21 cellular contexts compared by ENCODE assay signal in the genomic region with DNA sequence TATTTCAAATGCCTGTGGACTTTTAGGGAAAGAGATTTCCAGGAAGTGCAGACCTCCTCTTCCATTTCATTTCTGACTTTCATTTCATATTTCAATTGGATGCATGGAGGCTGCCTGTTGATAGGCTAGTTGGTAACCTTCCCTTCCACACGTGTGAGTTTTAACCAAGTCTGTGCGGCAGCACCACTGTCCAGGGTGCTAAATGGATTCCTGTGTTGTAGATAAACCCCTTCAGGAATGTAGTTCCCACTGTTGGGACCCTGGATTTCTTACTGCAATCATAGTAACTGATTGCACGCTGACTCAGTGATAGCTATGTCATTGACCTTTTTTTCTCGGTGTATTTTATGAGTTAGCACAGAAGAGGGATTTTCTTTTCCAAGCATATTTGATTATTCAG. TPM values are rescaled to one million over a fixed set of nuclear protein-coding genes. Genes with fewer than 3 reads are reported as not detected.
A peak's percentile ranks its signal among the peaks of the same experiment; 100 is the strongest.
DNase-seq lines count a peak whose midpoint lies in the region; TF ChIP-seq lines count a peak whose summit lies in the region.
"Had no signal": no experiment of that assay in that cellular context is flagged by ENCODE, and none has a peak within 500 bp of the region (broad histone marks: within the 10 kb centered on the region; RNA-seq: fewer than 3 reads in every experiment).

No MANE protein-coding gene starts in this region.

- no peak overlapping the region for H3K23ac ChIP-seq in mesenchymal stem cell (ENCODE audit: low read length in 2 of 2)

- no peak overlapping the region for H2BK5ac ChIP-seq in mesenchymal stem cell (ENCODE audit: low read depth, low read length, poor library complexity, severe bottlenecking)

- 85 to 100% methylated on average over 2 to 4 of the region's 4 CpGs for WGBS in endodermal cell (ENCODE audit: insufficient coverage in 1 of 2, insufficient read length in 1 of 2), 2 experiments
- 51% methylated on average over 4 of the region's 4 CpGs for WGBS in mesenchymal stem cell

- no peak overlapping the region for H3K14ac ChIP-seq in mesenchymal stem cell (ENCODE audit: low read length in 2 of 2)

- H3K27ac Mint-ChIP-seq in endodermal cell, result no peak overlapping the region
- no peak overlapping the region for H3K27ac Mint-ChIP-seq in immature natural killer cell
- H3K27ac Mint-ChIP-seq: dendritic cell treated with granulocyte-macrophage colony-stimulating factor and Interleukin-4, amounts not matched to agents 40 ng/mL and 50 ng/mL, for 4 days; stimulated activated naive CD8-positive, alpha-beta T cell treated with anti-CD3 and anti-CD28 coated beads, Interleukin-15, amount 100 ng/mL, for 72 hours had no signal

- H2BK120ac ChIP-seq in mesenchymal stem cell (ENCODE audit: low read depth, low read length), result no peak overlapping the region

- H3K9ac ChIP-seq in endodermal cell (ENCODE audit: extremely low read depth, low read length, poor library complexity, severe bottlenecking) (no peak overlapping the region), mesenchymal stem cell (ENCODE audit: low read length) (no peak overlapping the region)
- H3K9ac ChIP-seq: KMS-11 had no signal

- no peak overlapping the region for H2AFZ ChIP-seq in mesenchymal stem cell (ENCODE audit: low read depth, low read length)

- peaks cover 10% of the 10 kb centered on the region for H3K79me1 ChIP-seq in mesenchymal stem cell (replicated peaks; ENCODE audit: low read length, poor library complexity, severe bottlenecking)

- H2BK15ac ChIP-seq in mesenchymal stem cell (ENCODE audit: low read depth, poor library complexity, severe bottlenecking), result no peak overlapping the region

- H3K27ac ChIP-seq in endodermal cell (ENCODE audit: low read depth, low read length) (no peak overlapping the region), mesenchymal stem cell (ENCODE audit: low read length, poor library complexity, severe bottlenecking) (no peak overlapping the region)
- H3K27ac ChIP-seq: body of pancreas, KMS-11 had no signal

- no peak overlapping the region for H3K4me2 ChIP-seq in mesenchymal stem cell (ENCODE audit: low read length, poor library complexity, severe bottlenecking)
- H3K4me2 ChIP-seq: KMS-11 had no signal

- no peaks in the 10 kb centered on the region for H3K9me3 Mint-ChIP-seq in endodermal cell
- no peaks in the 10 kb centered on the region for H3K9me3 Mint-ChIP-seq in immature natural killer cell
- H3K9me3 Mint-ChIP-seq: dendritic cell treated with granulocyte-macrophage colony-stimulating factor and Interleukin-4, amounts not matched to agents 40 ng/mL and 50 ng/mL, for 4 days; stimulated activated naive CD8-positive, alpha-beta T cell treated with anti-CD3 and anti-CD28 coated beads, Interleukin-15, amount 100 ng/mL, for 72 hours had no signal

- no peak overlapping the region for H3K18ac ChIP-seq in mesenchymal stem cell (ENCODE audit: low read depth in 1 of 2, low read length in 2 of 2)

- no peak overlapping the region for H4K91ac ChIP-seq in mesenchymal stem cell (ENCODE audit: low read length)

- H3K27me3 Mint-ChIP-seq in endodermal cell (ENCODE audit: insufficient read depth) (no peaks in the 10 kb centered on the region), immature natural killer cell (ENCODE audit: low read depth in 3 of 3) (no peaks in the 10 kb centered on the region)
- H3K27me3 Mint-ChIP-seq: dendritic cell treated with granulocyte-macrophage colony-stimulating factor and Interleukin-4, amounts not matched to agents 40 ng/mL and 50 ng/mL, for 4 days; stimulated activated naive CD8-positive, alpha-beta T cell treated with anti-CD3 and anti-CD28 coated beads, Interleukin-15, amount 100 ng/mL, for 72 hours had no signal

- H3K4ac ChIP-seq in mesenchymal stem cell (ENCODE audit: low read depth in 1 of 2, low read length in 2 of 2), result no peak overlapping the region

- DNase-seq in AG10803 (ENCODE audit: low read depth), result peak; percentile 23
- peak; percentile 59 for DNase-seq in endodermal cell
- DNase-seq in mesenchymal stem cell, result peak; percentile 27
- DNase-seq in DMS114 treated with DMSO at 0.1 percent for 48 hours (lab: John Stamatoyannopoulos, UW; ENCODE audit: unreplicated experiment), result no peak
- no peak for DNase-seq in immature natural killer cell
- no peak for DNase-seq in NCI-H2227 (lab: John Stamatoyannopoulos, UW; ENCODE audit: unreplicated experiment)
- DNase-seq in hepatic stellate cell (ENCODE audit: low spot score), result no peak
- DNase-seq: activated CD4-positive, alpha-beta T cell treated with anti-CD3 and anti-CD28 coated beads for 48 hours; activated CD8-positive, alpha-beta memory T cell treated with anti-CD3 and anti-CD28 coated beads, Interleukin-2, amount 50 U/mL, for 48 hours; activated gamma-delta T cell treated with Interleukin-2 at 50 U/mL for 16 hours; body of pancreas; left colon; NCI-H1105; NCI-H2171; stimulated activated naive CD8-positive, alpha-beta T cell treated with anti-CD3 and anti-CD28 coated beads, Interleukin-15, amount 100 ng/mL, for 72 hours had no signal

- no peak overlapping the region for H4K8ac ChIP-seq in mesenchymal stem cell (ENCODE audit: low read length)

- H2BK12ac ChIP-seq in mesenchymal stem cell (ENCODE audit: low read length in 2 of 2), result no peak overlapping the region

- H3K4me3 Mint-ChIP-seq in endodermal cell (no peak overlapping the region), immature natural killer cell (no peak overlapping the region)
- H3K4me3 Mint-ChIP-seq: dendritic cell treated with granulocyte-macrophage colony-stimulating factor and Interleukin-4, amounts not matched to agents 40 ng/mL and 50 ng/mL, for 4 days; stimulated activated naive CD8-positive, alpha-beta T cell treated with anti-CD3 and anti-CD28 coated beads, Interleukin-15, amount 100 ng/mL, for 72 hours had no signal

- TF ChIP-seq CTCF in AG10803 (conservative IDR thresholded peaks at IDR 0.05; ENCODE audit: low read length) (no peak), endodermal cell (conservative IDR thresholded peaks at IDR 0.05) (no peak)

- H3K27me3 ChIP-seq in endodermal cell (ENCODE audit: control insufficient read depth, insufficient read depth, low read length, poor library complexity, severe bottlenecking) (no peaks in the 10 kb centered on the region), mesenchymal stem cell (ENCODE audit: control insufficient read depth in 1 of 2, insufficient read depth in 1 of 2, low read length in 2 of 2) (no peaks in the 10 kb centered on the region)
- H3K27me3 ChIP-seq: body of pancreas had no signal

- H3K9me3 ChIP-seq in endodermal cell (ENCODE audit: control insufficient read depth, low read length) (no peaks in the 10 kb centered on the region), mesenchymal stem cell (ENCODE audit: control insufficient read depth, low read length) (no peaks in the 10 kb centered on the region)
- H3K9me3 ChIP-seq: body of pancreas had no signal

- no peak overlapping the region for H2AK5ac ChIP-seq in mesenchymal stem cell (ENCODE audit: low read length, severe bottlenecking)

- H3K36me3 ChIP-seq in endodermal cell (ENCODE audit: control insufficient read depth, insufficient read depth, low read length) (no peaks in the 10 kb centered on the region), mesenchymal stem cell (ENCODE audit: control insufficient read depth in 1 of 2, insufficient read depth in 2 of 2, low read depth in 1 of 2, low read length in 2 of 2) (no peaks in the 10 kb centered on the region)

- H3K4me1 Mint-ChIP-seq in endodermal cell (peaks cover 2% of the 10 kb centered on the region), immature natural killer cell (peaks cover 0 to 5% of the 10 kb centered on the region in 2 donors)

- no peak overlapping the region for H3K4me3 ChIP-seq in AG10803 (ENCODE audit: low read length)
- no peak overlapping the region for H3K4me3 ChIP-seq in endodermal cell (ENCODE audit: low read length)
- no peak overlapping the region for H3K4me3 ChIP-seq in mesenchymal stem cell (ENCODE audit: insufficient read depth in 1 of 2, low read depth in 1 of 2, low read length in 2 of 2)
- H3K4me3 ChIP-seq: body of pancreas had no signal

- H3K4me1 ChIP-seq in endodermal cell (ENCODE audit: control insufficient read depth, insufficient read depth, low read length), result no peaks in the 10 kb centered on the region
- H3K4me1 ChIP-seq in mesenchymal stem cell (ENCODE audit: control insufficient read depth, insufficient read depth, low read depth, low read length), result no peaks in the 10 kb centered on the region
- H3K4me1 ChIP-seq: body of pancreas had no signal

- H3K36me3 Mint-ChIP-seq in endodermal cell (ENCODE audit: low read depth) (peaks cover 2% of the 10 kb centered on the region), immature natural killer cell (peaks cover 0 to 3% (median 0%) of the 10 kb centered on the region in 3 donors)

TF ChIP-seq in PFSK-1, 5 proteins besides CTCF, POLR2A, EP300 and RAD21 (continues in another document):
- TF ChIP-seq SIN3A (IDR thresholded peaks at IDR 0.05; ENCODE audit: borderline replicate concordance, insufficient read depth, low read length), result no peak

RNA-seq across cellular contexts. Expression of a gene that starts 17.6 kb away (rescaled TPM):
- 4.4 TPM for polyA plus RNA-seq in PFSK-1 (2012; ENCODE audit: insufficient read length, low read depth)
- total RNA-seq in endodermal cell, result 10 to 100 TPM; 13.3 to 14.9 TPM
- 13.0 TPM for polyA plus RNA-seq in endodermal cell (2013, experiment 1 of 2)
- 14.4 TPM for polyA plus RNA-seq in endodermal cell (2013, experiment 2 of 2)
- 8.1 TPM for polyA plus RNA-seq in mesenchymal stem cell (2013, experiment 1 of 2)
- polyA plus RNA-seq in mesenchymal stem cell (2013, experiment 2 of 2), result 8.4 TPM
- 10 to 100 TPM in 1 of 3 donors, 1 to 10 TPM in 2; 5.0 to 17.5 (median 9.0) TPM for polyA plus RNA-seq in immature natural killer cell

RNA-seq across cellular contexts. Expression of a gene that starts 23.5 kb away (rescaled TPM):
- not detected for polyA plus RNA-seq in PFSK-1 (2012; ENCODE audit: insufficient read length, low read depth)
- total RNA-seq in endodermal cell, result not detected
- 0.32 TPM for polyA plus RNA-seq in endodermal cell (2013, experiment 1 of 2)
- polyA plus RNA-seq in endodermal cell (2013, experiment 2 of 2), result 0.37 TPM
- polyA plus RNA-seq in mesenchymal stem cell (2013, experiment 1 of 2), result not detected
- not detected for polyA plus RNA-seq in mesenchymal stem cell (2013, experiment 2 of 2)
- polyA plus RNA-seq in immature natural killer cell, result under 1 TPM in 1 of 3 donors, not detected in 2; 0.11 TPM
- total RNA-seq: G401, omental fat pad, ureter had no signal

Comparison
In these comparisons a context has a peak if more than half of its experiments do, and no peak if none do; other contexts are left out.
1. DNase-seq: peak in AG10803 (single experiment), endodermal cell (single experiment) and mesenchymal stem cell (single experiment); none in DMS114 treated with DMSO at 0.1 percent for 48 hours (single experiment), immature natural killer cell (0 of 3), NCI-H2227 (single experiment) and hepatic stellate cell (single experiment).